9 cellular contexts compared by ENCODE assay signal in the genomic region with DNA sequence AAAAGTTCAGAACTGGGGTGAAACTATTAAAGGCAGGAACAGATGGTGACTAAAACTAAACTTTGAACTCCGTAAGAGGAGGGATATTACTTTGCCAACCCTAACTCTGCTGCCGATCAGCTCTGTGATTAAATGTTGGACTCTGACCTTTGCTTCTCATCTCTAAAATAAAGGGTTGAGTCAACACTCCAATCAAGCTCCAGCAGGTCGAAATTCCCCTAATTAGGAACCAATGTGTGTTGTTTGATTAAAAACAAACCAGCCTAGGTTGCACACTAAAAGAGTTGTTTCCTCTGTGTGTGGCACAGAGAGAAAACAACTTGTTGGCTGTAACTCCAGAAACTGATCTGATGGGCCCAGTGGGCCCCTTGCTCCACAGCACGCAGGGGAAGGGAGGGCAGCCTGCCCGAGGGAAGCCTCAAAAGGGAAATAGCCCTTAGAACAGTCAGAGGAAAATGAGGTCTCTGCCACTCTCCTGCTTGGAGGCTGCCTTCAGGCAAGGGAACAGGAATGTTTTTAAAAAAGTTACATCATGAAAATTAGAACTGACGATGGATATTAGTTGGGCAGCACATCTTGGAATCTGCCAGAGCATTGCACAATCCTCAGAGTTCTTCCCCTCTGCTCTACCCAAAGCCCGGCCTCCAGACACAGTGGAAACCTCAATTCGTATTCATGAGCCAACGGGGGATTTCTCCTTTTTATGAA.
DNase-seq lines count a peak whose midpoint lies in the region; ATAC-seq, FAIRE-seq and TF ChIP-seq lines count a peak whose summit lies in the region.
"Had no signal": no experiment of that assay in that cellular context is flagged by ENCODE, and none has a peak within 500 bp of the region (broad histone marks: within the 10 kb centered on the region; RNA-seq: fewer than 3 reads in every experiment).

No MANE protein-coding gene starts in this region.

- peak overlapping the region; percentile 57 for H3K4me3 Mint-ChIP-seq in HFFc6

- no peaks in the 10 kb centered on the region for H3K9me1 ChIP-seq in K562 (ENCODE audit: control insufficient read depth, insufficient read depth, low read length)

- no peaks in the 10 kb centered on the region for H3K36me3 ChIP-seq in K562 (ENCODE audit: control insufficient read depth, insufficient read depth, low read length)

- H3K27me3 ChIP-seq in K562 (ENCODE audit: control insufficient read depth in 2 of 2, insufficient read depth in 2 of 2, low read length in 2 of 2) = peaks cover 2 to 23% of the 10 kb centered on the region in 2 experiments; a peak in 2 of 5 replicates

- H3K9me3 Mint-ChIP-seq in HFFc6 = no peaks in the 10 kb centered on the region

- ATAC-seq in K562 = no peak
- ATAC-seq in left lobe of liver = peak; percentile 67
- ATAC-seq in HG03280 (IDR thresholded peaks at IDR 0.05; ENCODE audit: unreplicated experiment) = no peak

- intact Hi-C loops in K562 (cut with micrococcal nuclease) = no loop called here

- TF ChIP-seq POLR2A in K562 (conservative IDR thresholded peaks at IDR 0.05) = no peak

- no peaks in the 10 kb centered on the region for H3K79me2 ChIP-seq in K562 (ENCODE audit: control insufficient read depth, insufficient read depth, low read length)

- in situ Hi-C loops in K562 (cut with MboI) = no loop called here

- no peaks in the 10 kb centered on the region for H4K20me1 ChIP-seq in K562 (replicated peaks; ENCODE audit: control insufficient read depth, insufficient read depth, low read length)

- no peak overlapping the region for H3K9ac ChIP-seq in K562 (ENCODE audit: insufficient read depth in 1 of 2, low read depth in 2 of 2, low read length in 2 of 2)

- CTCF ChIA-PET in K562 (lab: Yijun Ruan, JAX; ENCODE audit: low intra/inter-chr PET ratio) = no interaction called here

- no peaks in the 10 kb centered on the region for H3K36me3 Mint-ChIP-seq in HFFc6 (ENCODE audit: low read depth)

- peaks cover 27% of the 10 kb centered on the region for H3K4me1 Mint-ChIP-seq in HFFc6 (ENCODE audit: low read depth)

- POLR2A ChIA-PET in K562 (lab: Yijun Ruan, JAX) = no interaction called here

- no peak for FAIRE-seq in K562 (lab: Jason Lieb, UNC)

- no peaks in the 10 kb centered on the region for H3K27me3 Mint-ChIP-seq in HFFc6 (ENCODE audit: insufficient read depth)

- H3K27ac ChIP-seq in K562 (ENCODE audit: extremely low read depth, low read depth, low read length) = no peak overlapping the region

- no peak overlapping the region for H3K4me2 ChIP-seq in K562 (ENCODE audit: insufficient read depth, low read length)

- no TSS peak for BruUV-seq in K562 (replicated peaks; lab: Mats Ljungman, UMichigan)

- peaks cover 0 to 2% of the 10 kb centered on the region in 2 experiments; a peak in 1 of 5 replicates for H3K4me1 ChIP-seq in K562 (replicated peaks in 1 of 2; ENCODE audit: control insufficient read depth in 2 of 2, insufficient read depth in 2 of 2, low read length in 2 of 2)

- 2% methylated on average over 9 of the region's 9 CpGs for WGBS in K562 (ENCODE audit: insufficient coverage, low coverage, missing lambda C conversion rate)

- H2AFZ ChIP-seq in K562 (ENCODE audit: low read depth, low read length) = peak overlapping the region; percentile 41; the same call in 1 of the 2 replicates

- peak overlapping the region; percentile 82 for H3K27ac Mint-ChIP-seq in HFFc6

- TF ChIP-seq CTCF in HFFc6 (IDR thresholded peaks at IDR 0.05) (no peak), K562 (IDR thresholded peaks at IDR 0.05 in 2 of 3, conservative IDR thresholded peaks at IDR 0.05 in 1 of 3; ENCODE audit: insufficient read depth in 2 of 3, low read depth in 1 of 3, low read length in 3 of 3) (no peak)

- TF ChIP-seq EP300 in K562 (IDR thresholded peaks at IDR 0.05; ENCODE audit: low read length) = no peak

- TF ChIP-seq RAD21 in K562 (CRISPR knock-in tag; conservative IDR thresholded peaks at IDR 0.05 in 1 of 2, IDR thresholded peaks at IDR 0.05 in 1 of 2) = no peak

- H3K4me3 ChIP-seq in K562 = no peak overlapping the region

- no peaks in the 10 kb centered on the region for H3K9me3 ChIP-seq in K562 (replicated peaks; ENCODE audit: control insufficient read depth, insufficient read depth, low read depth, low read length)

- DNase-seq in HFFc6 (peak; percentile 70), K562 (ENCODE audit: extremely low read depth in 1 of 4, low spot score in 3 of 4) (no peak), left lobe of liver (ENCODE audit: low spot score) (peak; percentile 64), stromal cell of bone marrow (ENCODE audit: low read depth) (peak; percentile 81), NCI-H446 treated with DMSO at 0.1 percent for 48 hours (lab: John Stamatoyannopoulos, UW) (no peak), superior temporal gyrus (ENCODE audit: extremely low spot score) (no peak)
- no peak for DNase-seq in activated T-cell treated with anti-CD3 and anti-CD28 coated beads, Interleukin-2, amount 50 U/mL, for 1 hour
- DNase-seq: KBM-7 had no signal

TF ChIP-seq in K562, 482 proteins besides CTCF, POLR2A, EP300 and RAD21:
- TF ChIP-seq PHB (CRISPR knock-in tag; IDR thresholded peaks at IDR 0.05) (no peak), CEBPB (tag; IDR thresholded peaks at IDR 0.05) (peak; percentile 53; the same call in 1 of the 2 replicates)

Comparison
In these comparisons a context has a peak if more than half of its experiments do, and no peak if none do; other contexts are left out.
1. DNase-seq: peak in HFFc6 (single experiment), left lobe of liver (single experiment) and stromal cell of bone marrow (single experiment); none in K562 (0 of 4), activated T-cell treated with anti-CD3 and anti-CD28 coated beads, Interleukin-2, amount 50 U/mL, for 1 hour (single experiment), NCI-H446 treated with DMSO at 0.1 percent for 48 hours (single experiment) and superior temporal gyrus (single experiment).